In genomic region chr10:133012573-133013359, GRCh38 we compare ENCODE assay signal across 19 cellular contexts.
DNase-seq lines count a peak whose midpoint lies in the region; ATAC-seq and TF ChIP-seq lines count a peak whose summit lies in the region.
"Had no signal": no experiment of that assay in that cellular context is flagged by ENCODE, and none has a peak within 500 bp of the region (broad histone marks: within the 10 kb centered on the region; RNA-seq: fewer than 3 reads in every experiment).

No MANE protein-coding gene starts in this region.

- H3K27me3 ChIP-seq in suprapubic skin, result peaks cover 3% of the 10 kb centered on the region
- H3K27me3 ChIP-seq in CD4-positive, alpha-beta T cell (ENCODE audit: control insufficient read depth, insufficient read depth, low read length), result no peaks in the 10 kb centered on the region
- H3K27me3 ChIP-seq: cardiac muscle cell had no signal

- no peak for TF ChIP-seq POLR2A in suprapubic skin (IDR thresholded peaks at IDR 0.05)

- POLR2A ChIA-PET in CD4-positive, alpha-beta T cell (lab: Charles Lee), result no interaction called here

- peaks cover 16% of the 10 kb centered on the region for H3K4me1 ChIP-seq in suprapubic skin
- H3K4me1 ChIP-seq: parathyroid adenoma had no signal

- peaks cover 7% of the 10 kb centered on the region for H3K36me3 Mint-ChIP-seq in Calu3 (ENCODE audit: insufficient read depth, unreplicated experiment)
- peaks cover 35% of the 10 kb centered on the region for H3K36me3 Mint-ChIP-seq in dendritic cell treated with granulocyte-macrophage colony-stimulating factor and Interleukin-4, amounts not matched to agents 40 ng/mL and 50 ng/mL, for 4 days (ENCODE audit: low read depth)
- H3K36me3 Mint-ChIP-seq in memory B cell, result no peaks in the 10 kb centered on the region
- no peaks in the 10 kb centered on the region for H3K36me3 Mint-ChIP-seq in CD4-positive, alpha-beta T cell (ENCODE audit: low read depth)
- H3K36me3 Mint-ChIP-seq: T-cell had no signal

- no peak for DNase-seq in Calu3
- no peak for DNase-seq in memory B cell (ENCODE audit: low spot score in 2 of 2)
- DNase-seq in suprapubic skin (ENCODE audit: low spot score in 2 of 2), result no peak
- DNase-seq in T-helper 1 cell, result no peak
- no peak for DNase-seq in nucleus accumbens (lab: John Stamatoyannopoulos, UW)
- DNase-seq in CD4-positive, alpha-beta T cell, result no peak
- DNase-seq in NCI-H1417 (lab: John Stamatoyannopoulos, UW), result no peak
- DNase-seq: activated CD4-positive, alpha-beta T cell treated with anti-CD3 and anti-CD28 coated beads, Interleukin-2, amount 10 ng/mL, durations not matched to agents 7 days and 5 days; activated effector memory CD4-positive, alpha-beta T cell treated with Interleukin-2 at 50 U/mL for 16 hours; Karpas-422; NCI-H1092; NCI-H2107; NCI-H524 treated with DMSO at 0.1 percent for 48 hours; SHP77; stimulated activated CD4-positive, alpha-beta T cell treated with anti-CD3 and anti-CD28 coated beads, Interleukin-4, amount 100 ng/mL, for 4 hours had no signal

- H3K9me3 ChIP-seq in suprapubic skin, result no peaks in the 10 kb centered on the region
- H3K9me3 ChIP-seq in CD4-positive, alpha-beta T cell (ENCODE audit: control insufficient read depth, low read length), result no peaks in the 10 kb centered on the region

- BruUV-seq in Calu3 (replicated peaks; lab: Mats Ljungman, UMichigan), result no TSS peak

- ATAC-seq in memory B cell (ENCODE audit: low read depth), result no peak
- no peak for ATAC-seq in CD4-positive, alpha-beta T cell (ENCODE audit: poor library complexity)
- ATAC-seq: T-cell had no signal

- TF ChIP-seq EP300 in suprapubic skin (IDR thresholded peaks at IDR 0.05), result no peak

- H3K9me3 Mint-ChIP-seq in Calu3 (ENCODE audit: low read depth, unreplicated experiment), result peaks cover 3% of the 10 kb centered on the region
- H3K9me3 Mint-ChIP-seq in dendritic cell treated with granulocyte-macrophage colony-stimulating factor and Interleukin-4, amounts not matched to agents 40 ng/mL and 50 ng/mL, for 4 days, result no peaks in the 10 kb centered on the region
- no peaks in the 10 kb centered on the region for H3K9me3 Mint-ChIP-seq in memory B cell
- no peaks in the 10 kb centered on the region for H3K9me3 Mint-ChIP-seq in CD4-positive, alpha-beta T cell
- H3K9me3 Mint-ChIP-seq: activated CD4-positive, alpha-beta T cell treated with anti-CD3 and anti-CD28 coated beads, Interleukin-2, amount 10 ng/mL, durations not matched to agents 7 days and 5 days; T-cell had no signal

- intact Hi-C loops in Calu3 (cut with micrococcal nuclease; ENCODE audit: unreplicated experiment), result no loop called here
- intact Hi-C loops in dendritic cell treated with granulocyte-macrophage colony-stimulating factor and Interleukin-4, amounts not matched to agents 40 ng/mL and 50 ng/mL, for 4 days (cut with micrococcal nuclease), result loop anchor here (5.0 kb wide), 1 partner anchor 245 kb away; no protein-coding TSS in a partner anchor
- intact Hi-C loops in CD4-positive, alpha-beta T cell (cut with DNase I, micrococcal nuclease), result no loop called here

- CTCF ChIA-PET in Calu3 (lab: Charles Lee), result no interaction called here
- CTCF ChIA-PET in CD4-positive, alpha-beta T cell (lab: Charles Lee), result no interaction called here

- H3K4me3 Mint-ChIP-seq in Calu3 (ENCODE audit: low read depth, unreplicated experiment) (no peak overlapping the region), memory B cell (no peak overlapping the region)
- peak overlapping the region; percentile 44 for H3K4me3 Mint-ChIP-seq in dendritic cell treated with granulocyte-macrophage colony-stimulating factor and Interleukin-4, amounts not matched to agents 40 ng/mL and 50 ng/mL, for 4 days
- no peak overlapping the region for H3K4me3 Mint-ChIP-seq in CD4-positive, alpha-beta T cell
- H3K4me3 Mint-ChIP-seq: activated CD4-positive, alpha-beta T cell treated with anti-CD3 and anti-CD28 coated beads, Interleukin-2, amount 10 ng/mL, durations not matched to agents 7 days and 5 days; T-cell had no signal

- H3K4me1 Mint-ChIP-seq in Calu3 (ENCODE audit: low read depth, unreplicated experiment), result peaks cover 7% of the 10 kb centered on the region
- peaks cover 12% of the 10 kb centered on the region for H3K4me1 Mint-ChIP-seq in dendritic cell treated with granulocyte-macrophage colony-stimulating factor and Interleukin-4, amounts not matched to agents 40 ng/mL and 50 ng/mL, for 4 days (ENCODE audit: low read depth)
- H3K4me1 Mint-ChIP-seq in memory B cell, result peaks cover 4% of the 10 kb centered on the region
- no peaks in the 10 kb centered on the region for H3K4me1 Mint-ChIP-seq in CD4-positive, alpha-beta T cell (ENCODE audit: low read depth)
- H3K4me1 Mint-ChIP-seq: activated CD4-positive, alpha-beta T cell treated with anti-CD3 and anti-CD28 coated beads, Interleukin-2, amount 10 ng/mL, durations not matched to agents 7 days and 5 days; T-cell had no signal

- peak overlapping the region; percentile 48 for H3K27ac ChIP-seq in suprapubic skin
- H3K27ac ChIP-seq in CD4-positive, alpha-beta T cell (ENCODE audit: low read depth, low read length), result no peak overlapping the region
- H3K27ac ChIP-seq: cardiac muscle cell, parathyroid adenoma had no signal

- peak overlapping the region; percentile 81 for H3K27ac Mint-ChIP-seq in Calu3 (ENCODE audit: unreplicated experiment)
- H3K27ac Mint-ChIP-seq in dendritic cell treated with granulocyte-macrophage colony-stimulating factor and Interleukin-4, amounts not matched to agents 40 ng/mL and 50 ng/mL, for 4 days, result no peak overlapping the region
- peak overlapping the region; percentile 70 for H3K27ac Mint-ChIP-seq in memory B cell
- no peak overlapping the region for H3K27ac Mint-ChIP-seq in CD4-positive, alpha-beta T cell
- H3K27ac Mint-ChIP-seq: activated CD4-positive, alpha-beta T cell treated with anti-CD3 and anti-CD28 coated beads, Interleukin-2, amount 10 ng/mL, durations not matched to agents 7 days and 5 days; T-cell had no signal

- H3K27me3 Mint-ChIP-seq in Calu3 (ENCODE audit: unreplicated experiment), result no peaks in the 10 kb centered on the region
- no peaks in the 10 kb centered on the region for H3K27me3 Mint-ChIP-seq in dendritic cell treated with granulocyte-macrophage colony-stimulating factor and Interleukin-4, amounts not matched to agents 40 ng/mL and 50 ng/mL, for 4 days
- peaks cover 2% of the 10 kb centered on the region for H3K27me3 Mint-ChIP-seq in memory B cell
- peaks cover 4% of the 10 kb centered on the region for H3K27me3 Mint-ChIP-seq in CD4-positive, alpha-beta T cell
- H3K27me3 Mint-ChIP-seq: activated CD4-positive, alpha-beta T cell treated with anti-CD3 and anti-CD28 coated beads, Interleukin-2, amount 10 ng/mL, durations not matched to agents 7 days and 5 days had no signal

- no peaks in the 10 kb centered on the region for H3K36me3 ChIP-seq in suprapubic skin
- H3K36me3 ChIP-seq: cardiac muscle cell had no signal

- TF ChIP-seq CTCF in Calu3 (IDR thresholded peaks at IDR 0.05; ENCODE audit: unreplicated experiment) (no peak), suprapubic skin (IDR thresholded peaks at IDR 0.05) (no peak)
- TF ChIP-seq CTCF in CD4-positive, alpha-beta T cell (IDR thresholded peaks at IDR 0.05), result no peak

- no peak overlapping the region for H3K4me3 ChIP-seq in suprapubic skin
- H3K4me3 ChIP-seq: cardiac muscle cell had no signal

- WGBS in suprapubic skin, result 92% methylated on average over 51 of the region's 58 CpGs

Comparison
In these comparisons a context has a peak if more than half of its experiments do, and no peak if none do; other contexts are left out.
1. H3K27ac Mint-ChIP-seq: peak in Calu3 (single experiment) and memory B cell (single experiment); none in dendritic cell treated with granulocyte-macrophage colony-stimulating factor and Interleukin-4, amounts not matched to agents 40 ng/mL and 50 ng/mL, for 4 days (single experiment) and CD4-positive, alpha-beta T cell (single experiment).